Comparison of ENCODE assay signal across 8 cellular contexts in the genomic region with DNA sequence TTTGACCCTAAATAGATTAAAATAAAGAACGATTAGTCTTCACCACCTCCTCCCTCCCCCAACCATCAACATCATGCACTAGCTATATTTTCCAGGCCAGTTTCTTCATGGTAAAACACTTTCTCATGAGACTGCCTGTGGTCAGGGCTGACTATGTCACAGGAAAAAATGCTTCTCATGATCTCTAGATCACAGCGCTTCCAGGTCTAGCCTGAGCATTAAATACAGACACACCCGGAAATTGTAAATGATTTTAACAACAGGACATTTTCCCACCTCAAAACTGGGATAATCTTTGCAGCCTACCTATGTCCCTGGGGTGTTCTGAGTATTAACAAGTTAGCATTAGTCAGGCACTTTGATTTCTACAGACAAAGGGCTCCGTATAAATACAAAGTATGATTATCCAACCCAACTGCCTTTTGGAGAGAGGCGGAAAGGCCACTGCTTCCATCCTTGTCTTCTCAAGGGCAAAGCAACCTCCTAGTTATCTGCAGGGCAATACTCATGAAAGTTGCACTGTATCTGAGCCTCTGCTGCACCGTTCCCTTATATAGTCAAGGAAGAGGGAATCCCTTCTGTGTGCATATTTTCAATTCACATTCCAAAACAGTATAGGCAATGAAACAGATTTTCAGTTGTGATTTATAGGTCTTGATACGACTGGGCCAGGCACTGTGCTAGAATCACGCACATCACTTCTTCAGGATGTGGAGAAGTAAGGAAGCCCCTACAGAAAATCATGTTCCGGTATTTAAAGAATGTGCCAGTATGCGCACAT.
DNase-seq lines count a peak whose midpoint lies in the region; ATAC-seq and TF ChIP-seq lines count a peak whose summit lies in the region.

No MANE protein-coding gene starts in this region.

- H4K20me1 ChIP-seq in KMS-11 (ENCODE audit: insufficient read depth) = no peaks in the 10 kb centered on the region

- intact Hi-C loops in left ventricle myocardium inferior (cut with micrococcal nuclease) = loop anchor here (10.0 kb wide), 1 partner anchor 63 kb away; no protein-coding TSS in a partner anchor

- no peaks in the 10 kb centered on the region for H3K9me3 ChIP-seq in left ventricle myocardium inferior (replicated peaks)
- no peaks in the 10 kb centered on the region for H3K9me3 ChIP-seq in neuronal stem cell (replicated peaks in 1 of 2; ENCODE audit: control insufficient read depth in 2 of 2, insufficient read depth in 1 of 2, low read depth in 1 of 2, low read length in 2 of 2)

- no peak overlapping the region for H3K4ac ChIP-seq in neuronal stem cell (ENCODE audit: low read length)

- H2BK12ac ChIP-seq in neuronal stem cell (ENCODE audit: low read length) = no peak overlapping the region

- no peaks in the 10 kb centered on the region for H3K9me3 Mint-ChIP-seq in activated T-cell treated with anti-CD3 and anti-CD28 coated beads, Interleukin-2, amount 50 U/mL, for 4 hours

- H3K79me2 ChIP-seq in KMS-11 (ENCODE audit: insufficient read depth, low read depth) = no peaks in the 10 kb centered on the region

- no peaks in the 10 kb centered on the region for H3K27me3 Mint-ChIP-seq in activated T-cell treated with anti-CD3 and anti-CD28 coated beads, Interleukin-2, amount 50 U/mL, for 4 hours (ENCODE audit: low read depth)

- H3K36me3 ChIP-seq in KMS-11 (ENCODE audit: insufficient read depth) (no peaks in the 10 kb centered on the region), left ventricle myocardium inferior (no peaks in the 10 kb centered on the region), neuronal stem cell (replicated peaks in 1 of 2; ENCODE audit: control insufficient read depth in 2 of 2, insufficient read depth in 2 of 2, low read length in 2 of 2) (no peaks in the 10 kb centered on the region)

- H4K8ac ChIP-seq in neuronal stem cell (ENCODE audit: low read depth, low read length) = no peak overlapping the region

- H3K9ac ChIP-seq in KMS-11 (no peak overlapping the region), neuronal stem cell (ENCODE audit: low read depth, low read length, poor library complexity) (no peak overlapping the region)

- no peak overlapping the region for H3K14ac ChIP-seq in neuronal stem cell (ENCODE audit: low read length)

- TF ChIP-seq CTCF in KMS-11 (conservative IDR thresholded peaks at IDR 0.05; ENCODE audit: low read depth, low read length) = no peak
- no peak for TF ChIP-seq CTCF in left ventricle myocardium inferior (IDR thresholded peaks at IDR 0.05; ENCODE audit: borderline replicate concordance)

- H2AFZ ChIP-seq in KMS-11 (ENCODE audit: low read depth) (no peak overlapping the region), neuronal stem cell (ENCODE audit: low read length) (no peak overlapping the region)

- H3K36me3 Mint-ChIP-seq in activated T-cell treated with anti-CD3 and anti-CD28 coated beads, Interleukin-2, amount 50 U/mL, for 4 hours (ENCODE audit: insufficient read depth) = peaks cover 23% of the 10 kb centered on the region

- peak overlapping the region; percentile 93 for H3K4me3 Mint-ChIP-seq in activated T-cell treated with anti-CD3 and anti-CD28 coated beads, Interleukin-2, amount 50 U/mL, for 4 hours

- no peak overlapping the region for H2BK15ac ChIP-seq in neuronal stem cell (ENCODE audit: low read length)

- H2AK5ac ChIP-seq in neuronal stem cell (ENCODE audit: low read depth, low read length) = no peak overlapping the region

- H3K4me1 Mint-ChIP-seq in activated T-cell treated with anti-CD3 and anti-CD28 coated beads, Interleukin-2, amount 50 U/mL, for 4 hours (ENCODE audit: low read depth) = peaks cover 76% of the 10 kb centered on the region

- DNase-seq in activated T-cell treated with anti-CD3 and anti-CD28 coated beads, Interleukin-2, amount 50 U/mL, for 4 hours = peak; percentile 38
- no peak for DNase-seq in left ventricle myocardium inferior
- DNase-seq in stimulated activated naive CD4-positive, alpha-beta T cell treated with Interleukin-2 at 50 U/mL for 16 hours (lab: John Stamatoyannopoulos, UW) = peak; percentile 38
- DNase-seq in neuronal stem cell (ENCODE audit: low spot score) = no peak
- no peak for DNase-seq in occipital lobe (lab: John Stamatoyannopoulos, UW)
- DNase-seq in NCI-H526 (lab: John Stamatoyannopoulos, UW) = no peak

- H3K4me1 ChIP-seq in KMS-11 (ENCODE audit: low read depth, poor library complexity, severe bottlenecking) (peaks cover 14% of the 10 kb centered on the region), left ventricle myocardium inferior (peaks cover 88% of the 10 kb centered on the region), neuronal stem cell (ENCODE audit: control insufficient read depth in 2 of 2, insufficient read depth in 1 of 2, low read depth in 1 of 2, low read length in 2 of 2) (peaks cover 13 to 41% of the 10 kb centered on the region in 2 donors)

- H3K23ac ChIP-seq in neuronal stem cell (ENCODE audit: low read depth, low read length, poor library complexity) = no peak overlapping the region

- H3K27ac ChIP-seq in KMS-11 = peak overlapping the region; percentile 23; the same call in 1 of the 2 replicates
- H3K27ac ChIP-seq in left ventricle myocardium inferior (replicated peaks) = peak overlapping the region; percentile 90
- no peak overlapping the region for H3K27ac ChIP-seq in neuronal stem cell (replicated peaks; ENCODE audit: low read length)

- H2BK120ac ChIP-seq in neuronal stem cell (ENCODE audit: low read depth, low read length) = no peak overlapping the region

- no peak overlapping the region for H3K18ac ChIP-seq in neuronal stem cell (ENCODE audit: low read length)

- H2BK5ac ChIP-seq in neuronal stem cell (ENCODE audit: low read length) = no peak overlapping the region

- no peaks in the 10 kb centered on the region for H3K79me1 ChIP-seq in neuronal stem cell (ENCODE audit: low read depth, low read length)

- H3K4me3 ChIP-seq in KMS-11 (IDR thresholded peaks at IDR 0.05; ENCODE audit: insufficient read depth, low read depth, low read length) (no peak overlapping the region), left ventricle myocardium inferior (peak overlapping the region; percentile 67), neuronal stem cell (ENCODE audit: low read length in 2 of 2) (no peak overlapping the region)

- H3K27me3 ChIP-seq in KMS-11 (ENCODE audit: insufficient read depth, low read depth) (no peaks in the 10 kb centered on the region), left ventricle myocardium inferior (ENCODE audit: low read depth) (no peaks in the 10 kb centered on the region), neuronal stem cell (ENCODE audit: control insufficient read depth in 3 of 3, insufficient read depth in 3 of 3, low read depth in 1 of 3, low read length in 3 of 3) (no peaks in the 10 kb centered on the region)

- peak; percentile 56 to 58 for ATAC-seq in activated T-cell treated with anti-CD3 and anti-CD28 coated beads, Interleukin-2, amount 50 U/mL, for 4 hours
- ATAC-seq in HG03108 (IDR thresholded peaks at IDR 0.05; ENCODE audit: unreplicated experiment) = no peak

- peak overlapping the region; percentile 21; the same call in 1 of the 2 replicates for H3K4me2 ChIP-seq in KMS-11
- H3K4me2 ChIP-seq in neuronal stem cell (ENCODE audit: insufficient read depth, low read length, poor library complexity, severe bottlenecking) = no peak overlapping the region

- no CpG with 5 or more reads among the region's 10 CpGs for WGBS in neuronal stem cell (ENCODE audit: extremely low coverage in 2 of 2, insufficient read length in 2 of 2, insufficient replicate concordance in 1 of 2), 2 donors

- no peak overlapping the region for H4K91ac ChIP-seq in neuronal stem cell (ENCODE audit: low read depth, low read length, poor library complexity)

Comparison
In these comparisons a context has a peak if more than half of its experiments do, and no peak if none do; other contexts are left out.
1. DNase-seq: peak in activated T-cell treated with anti-CD3 and anti-CD28 coated beads, Interleukin-2, amount 50 U/mL, for 4 hours (single experiment) and stimulated activated naive CD4-positive, alpha-beta T cell treated with Interleukin-2 at 50 U/mL for 16 hours (single experiment); none in left ventricle myocardium inferior (single experiment), neuronal stem cell (single experiment), occipital lobe (single experiment) and NCI-H526 (0 of 2).